Comparison of ENCODE assay signal across 8 cellular contexts in genomic region chr5:151155777-151156731, GRCh38. TPM values are rescaled to one million over a fixed set of nuclear protein-coding genes. Genes with fewer than 3 reads are reported as not detected.
A peak's percentile ranks its signal among the peaks of the same experiment; 100 is the strongest.
DNase-seq lines count a peak whose midpoint lies in the region; ATAC-seq and TF ChIP-seq lines count a peak whose summit lies in the region.

No MANE protein-coding gene starts in this region.

- peak overlapping the region; percentile 44 for H3K4ac ChIP-seq in mesendoderm (ENCODE audit: low read depth, low read length)

- intact Hi-C loops in PC-3 (cut with micrococcal nuclease): no loop called here
- intact Hi-C loops in uterus (cut with DNase I; ENCODE audit: low total_unique reads): no loop called here

- no peak overlapping the region for H3K27ac ChIP-seq in PC-3 (ENCODE audit: low read length)
- peak overlapping the region; percentile 76 to 91 for H3K27ac ChIP-seq in coronary artery
- H3K27ac ChIP-seq in mesendoderm (ENCODE audit: low read depth, low read length): peak overlapping the region; percentile 65
- peak overlapping the region; percentile 88 to 93 for H3K27ac ChIP-seq in uterus

- H3K9ac ChIP-seq in PC-3 (ENCODE audit: low read length): no peak overlapping the region
- peak overlapping the region; percentile 96 for H3K9ac ChIP-seq in mesendoderm (ENCODE audit: low read length)

- H4K8ac ChIP-seq in mesendoderm (ENCODE audit: low read depth, low read length): no peak overlapping the region

- no peaks in the 10 kb centered on the region for H3K27me3 ChIP-seq in PC-3 (ENCODE audit: low read length)
- H3K27me3 ChIP-seq in mesendoderm (ENCODE audit: insufficient read depth, low read length, poor library complexity): no peaks in the 10 kb centered on the region
- no peaks in the 10 kb centered on the region for H3K27me3 ChIP-seq in uterus

- ATAC-seq in HG02642 (IDR thresholded peaks at IDR 0.05; ENCODE audit: poor library complexity, unreplicated experiment): peak; percentile 28
- no peak for ATAC-seq in PC-3
- ATAC-seq in GM19467 (IDR thresholded peaks at IDR 0.05; ENCODE audit: unreplicated experiment): no peak

- DNase-seq in NCI-H187 (lab: John Stamatoyannopoulos, UW): peak; percentile 17 to 40
- DNase-seq in NCI-H187 treated with DMSO at 0.1 percent for 48 hours (lab: John Stamatoyannopoulos, UW): no peak
- no peak for DNase-seq in PC-3
- DNase-seq in coronary artery (ENCODE audit: low spot score): no peak
- DNase-seq in mesendoderm: peak; percentile 63
- peak in 1 of 2 donors; percentile 31 for DNase-seq in uterus

- H3K36me3 ChIP-seq in PC-3 (ENCODE audit: low read depth, low read length): no peaks in the 10 kb centered on the region
- no peaks in the 10 kb centered on the region for H3K36me3 ChIP-seq in mesendoderm (ENCODE audit: control insufficient read depth, insufficient read depth, low read length)
- H3K36me3 ChIP-seq in uterus: no peaks in the 10 kb centered on the region

- H3K9me2 ChIP-seq in PC-3 (replicated peaks; ENCODE audit: low read length): no peaks in the 10 kb centered on the region

- H3K9me3 ChIP-seq in PC-3 (ENCODE audit: low read length): no peaks in the 10 kb centered on the region
- H3K9me3 ChIP-seq in uterus: no peaks in the 10 kb centered on the region

- H3F3A ChIP-seq in PC-3 (ENCODE audit: low read length, unreplicated experiment): no peaks in the 10 kb centered on the region

- no CpG with 5 or more reads among the region's 12 CpGs for WGBS in mesendoderm (ENCODE audit: extremely low coverage, insufficient coverage, low lambda C conversion rate)

- no peaks in the 10 kb centered on the region for H4K20me1 ChIP-seq in PC-3 (ENCODE audit: low read length)

- POLR2A ChIA-PET in PC-3 (lab: Charles Lee; ENCODE audit: unreplicated experiment): no interaction called here

- H2AK5ac ChIP-seq in mesendoderm (ENCODE audit: low read length): peak overlapping the region; percentile 40

- H3K79me2 ChIP-seq in PC-3 (ENCODE audit: low read length): peaks cover 31% of the 10 kb centered on the region
- H3K79me2 ChIP-seq in mesendoderm (ENCODE audit: control insufficient read depth, insufficient read depth, low read length): peaks cover 49% of the 10 kb centered on the region

- CTCF ChIA-PET in PC-3 (lab: Charles Lee): no interaction called here

- H3K56ac ChIP-seq in mesendoderm (ENCODE audit: low read length): peak overlapping the region; percentile 94

- H2AFZ ChIP-seq in PC-3 (ENCODE audit: low read length): no peak overlapping the region

- H2BK120ac ChIP-seq in mesendoderm (ENCODE audit: low read depth, low read length): no peak overlapping the region

- no peak for TF ChIP-seq POLR2A in uterus (IDR thresholded peaks at IDR 0.05)

- no TSS peak for BruUV-seq in PC-3 (replicated peaks; lab: Mats Ljungman, UMichigan)

- H3K4me3 ChIP-seq in PC-3 (ENCODE audit: low read length) (peak overlapping the region; percentile 67; the same call in 1 of the 2 replicates), coronary artery (peak overlapping the region; percentile 82), mesendoderm (ENCODE audit: low read length) (peak overlapping the region; percentile 84), uterus (peak overlapping the region; percentile 68 to 85)

- no peak overlapping the region for H4K5ac ChIP-seq in mesendoderm (ENCODE audit: low read length)

- TF ChIP-seq CTCF in PC-3 (conservative IDR thresholded peaks at IDR 0.05; ENCODE audit: low read depth, low read length) (no peak), coronary artery (IDR thresholded peaks at IDR 0.05) (no peak), uterus (IDR thresholded peaks at IDR 0.05) (no peak)

- no peak overlapping the region for H3K23ac ChIP-seq in mesendoderm (ENCODE audit: low read length)

- H3K4me1 ChIP-seq in PC-3 (ENCODE audit: insufficient read depth, low read length) (peaks cover 28% of the 10 kb centered on the region), mesendoderm (ENCODE audit: control insufficient read depth, low read depth, low read length) (peaks cover 33% of the 10 kb centered on the region), uterus (peaks cover 6 to 8% of the 10 kb centered on the region in 2 donors)

- H2BK5ac ChIP-seq in mesendoderm (ENCODE audit: low read length): peak overlapping the region; percentile 1

- H3K4me2 ChIP-seq in PC-3 (ENCODE audit: low read length) (peak overlapping the region; percentile 89), mesendoderm (ENCODE audit: low read length) (peak overlapping the region; percentile 94)

- no peak overlapping the region for H2BK15ac ChIP-seq in mesendoderm (replicated peaks; ENCODE audit: low read depth)

- peaks cover 38% of the 10 kb centered on the region for H3K79me1 ChIP-seq in mesendoderm (ENCODE audit: low read length)

- H3K18ac ChIP-seq in mesendoderm (ENCODE audit: low read length): peak overlapping the region; percentile 52

RNA-seq across cellular contexts. Expression of gene ANXA6, which starts 1.5 kb away (rescaled TPM):
- total RNA-seq in PC-3 (2014; rRNA removed): 122 and 131 TPM in 2 replicates
- polyA plus RNA-seq in mesendoderm (2013, experiment 1 of 2): 64.5 TPM
- polyA plus RNA-seq in mesendoderm (2013, experiment 2 of 2): 62.7 TPM
- 100 to 1,000 TPM; 131 to 346 (median 252) TPM for total RNA-seq in uterus

Comparison
In these comparisons a context has a peak if more than half of its experiments do, and no peak if none do; other contexts are left out.
1. DNase-seq: peak in NCI-H187 (2 of 2) and mesendoderm (single experiment); none in NCI-H187 treated with DMSO at 0.1 percent for 48 hours (single experiment), PC-3 (single experiment) and coronary artery (single experiment).
2. Peak in every context shown above with its lines, with median percentiles within 50 percentile points of each other: H3K4me3 ChIP-seq.